8 cellular contexts compared by ENCODE assay signal in genomic region chr10:80535671-80536360, GRCh38. TPM values are rescaled to one million over a fixed set of nuclear protein-coding genes. Genes with fewer than 3 reads are reported as not detected.
DNase-seq lines count a peak whose midpoint lies in the region; ATAC-seq and TF ChIP-seq lines count a peak whose summit lies in the region.

No MANE protein-coding gene starts in this region.

- TF ChIP-seq CTCF in GM10248 (IDR thresholded peaks at IDR 0.05; ENCODE audit: control extremely low read depth, extremely low read depth, low read depth, missing control alignments) (peak; percentile 94), HFF-Myc (IDR thresholded peaks at IDR 0.05; ENCODE audit: low read depth, low read length, missing control alignments) (peak; percentile 19), esophagus squamous epithelium (IDR thresholded peaks at IDR 0.05) (peak in 5 of 6 experiments; percentile 60 to 79 (median 69)), ovary (IDR thresholded peaks at IDR 0.05) (peak; percentile 14 to 22 (median 20)), transverse colon (IDR thresholded peaks at IDR 0.05) (peak; percentile 63 to 84 (median 79))

- H3K27me3 ChIP-seq in esophagus squamous epithelium = no peaks in the 10 kb centered on the region
- no peaks in the 10 kb centered on the region for H3K27me3 ChIP-seq in ovary
- H3K27me3 ChIP-seq in transverse colon = no peaks in the 10 kb centered on the region

- H3K9me3 ChIP-seq in esophagus squamous epithelium = no peaks in the 10 kb centered on the region
- no peaks in the 10 kb centered on the region for H3K9me3 ChIP-seq in ovary
- H3K9me3 ChIP-seq in transverse colon = no peaks in the 10 kb centered on the region

- H3K36me3 ChIP-seq in esophagus squamous epithelium (no peaks in the 10 kb centered on the region), ovary (no peaks in the 10 kb centered on the region), transverse colon (no peaks in the 10 kb centered on the region)

- TF ChIP-seq EP300 in ovary (IDR thresholded peaks at IDR 0.05) (no peak), transverse colon (IDR thresholded peaks at IDR 0.05; ENCODE audit: low read depth) (no peak)

- TF ChIP-seq POLR2A in esophagus squamous epithelium (IDR thresholded peaks at IDR 0.05) = peak in 1 of 4 donors; percentile 50
- no peak for TF ChIP-seq POLR2A in ovary (IDR thresholded peaks at IDR 0.05)
- peak; percentile 65 for TF ChIP-seq POLR2A in transverse colon (IDR thresholded peaks at IDR 0.05)

- H3K4me1 ChIP-seq in esophagus squamous epithelium = peaks cover 0 to 33% (median 16%) of the 10 kb centered on the region in 3 donors
- H3K4me1 ChIP-seq in ovary (ENCODE audit: insufficient read depth) = no peaks in the 10 kb centered on the region
- H3K4me1 ChIP-seq in transverse colon = peaks cover 0 to 7% (median 0%) of the 10 kb centered on the region in 4 donors

- no peak for ATAC-seq in HG02973 (IDR thresholded peaks at IDR 0.05; ENCODE audit: unreplicated experiment)

- DNase-seq in GM10248 (ENCODE audit: extremely low spot score) = peak; percentile 88
- DNase-seq in HFF-Myc (ENCODE audit: extremely low read depth, low read depth) = no peak
- DNase-seq in NCI-H1930 (lab: John Stamatoyannopoulos, UW) = peak; percentile 49 to 69
- peak; percentile 78 for DNase-seq in activated CD8-positive, alpha-beta memory T cell treated with anti-CD3 and anti-CD28 coated beads, Interleukin-2, amount 50 U/mL, for 4 hours
- DNase-seq in esophagus squamous epithelium (lab: John Stamatoyannopoulos, UW) = peak; percentile 25
- DNase-seq in ovary = peak; percentile 28 to 73 (median 68)
- peak; percentile 85 for DNase-seq in transverse colon

- CTCF ChIA-PET in GM10248 (lab: Yijun Ruan, JAX) = interaction anchor here (0.6 to 2.3 kb wide), 13 partner anchors 14 to 115 kb away, joined by 3 to 16 read pairs (median 5); no protein-coding TSS in a partner anchor

- H3K27ac ChIP-seq in esophagus squamous epithelium = peak overlapping the region; percentile 35 to 79 (median 66)
- no peak overlapping the region for H3K27ac ChIP-seq in ovary
- peak overlapping the region; percentile 50 to 76 (median 59) for H3K27ac ChIP-seq in transverse colon

- H3K4me3 ChIP-seq in HFF-Myc (replicated peaks; ENCODE audit: low read depth, low read length) = no peak overlapping the region
- peak overlapping the region; percentile 32 to 70 (median 56) for H3K4me3 ChIP-seq in esophagus squamous epithelium
- H3K4me3 ChIP-seq in ovary = peak overlapping the region; percentile 32
- H3K4me3 ChIP-seq in transverse colon = peak overlapping the region; percentile 30 to 44 (median 43)

- in situ Hi-C loops in transverse colon (cut with MboI; ENCODE audit: low pct_ligation_motif_present in 1 of 4, low pct_unique_long_range_greater_than_20kb in 1 of 4, low sequenced_read_pairs in 3 of 4) = no loop called here

- POLR2A ChIA-PET in GM10248 (lab: Yijun Ruan, JAX) = no interaction called here

- WGBS in esophagus squamous epithelium, 2 donors = 35% methylated on average over 22 of the region's 50 CpGs; no CpG with 5 or more reads in 1 of the 2 donors
- 35 to 56% (median 50%) methylated on average over 41 to 50 of the region's 50 CpGs for whole genome bisulfite sequencing in ovary, 3 donors
- 0 to 39% methylated on average over 1 to 27 of the region's 50 CpGs for WGBS in transverse colon (ENCODE audit: low coverage in 1 of 2), 2 donors

- intact Hi-C loops in esophagus squamous epithelium (cut with DNase I) (no loop called here), ovary (cut with DNase I) (no loop called here), transverse colon (cut with DNase I; ENCODE audit: low total_unique reads) (no loop called here)

RNA-seq across cellular contexts. Expression of gene SH2D4B, which starts 1.9 kb away (rescaled TPM):
- total RNA-seq in esophagus squamous epithelium = under 1 TPM in 1 of 4 donors, not detected in 3; 0.13 TPM
- under 1 TPM in 3 of 7 donors, not detected in 4; 0.05 to 0.53 (median 0.10) TPM for total RNA-seq in ovary
- under 1 TPM in 1 of 2 donors, not detected in 1; 0.10 TPM for polyA plus RNA-seq in ovary
- total RNA-seq in transverse colon = under 1 TPM in 1 of 4 donors, not detected in 3; 0.32 TPM

Comparison
In these comparisons a context has a peak if more than half of its experiments do, and no peak if none do; other contexts are left out.
1. CTCF ChIP-seq: peak in every context shown above with its lines; median percentile 94 in GM10248; 79 in transverse colon; 69 in esophagus squamous epithelium; 20 in ovary; 19 in HFF-Myc.
2. H3K27ac ChIP-seq: peak in esophagus squamous epithelium (4 of 4) and transverse colon (4 of 4); none in ovary (0 of 2).